Comparison of ENCODE assay signal across 21 cellular contexts in the genomic region with DNA sequence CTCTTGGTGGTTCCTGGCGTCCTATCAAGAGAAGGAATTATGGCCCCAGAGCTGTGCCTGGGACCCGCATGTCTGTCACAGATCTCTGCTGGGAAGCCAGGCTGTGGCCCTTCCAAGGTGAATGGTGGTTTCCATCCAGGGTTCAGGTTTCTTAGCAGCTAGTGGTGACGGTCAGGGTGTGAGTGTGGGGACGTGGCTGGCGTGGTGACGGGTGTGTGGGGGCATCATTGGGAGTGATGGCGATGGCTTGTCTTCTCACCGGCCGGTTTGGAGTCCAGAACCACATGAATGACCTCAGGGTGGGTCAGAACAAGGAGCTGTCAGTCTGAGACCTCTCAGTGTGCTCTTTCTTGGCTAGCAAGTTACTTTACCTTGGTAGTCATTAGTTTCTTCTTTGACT. TPM values are rescaled to one million over a fixed set of nuclear protein-coding genes. Genes with fewer than 3 reads are reported as not detected.
DNase-seq lines count a peak whose midpoint lies in the region; ATAC-seq and TF ChIP-seq lines count a peak whose summit lies in the region.
"Had no signal": no experiment of that assay in that cellular context is flagged by ENCODE, and none has a peak within 500 bp of the region (broad histone marks: within the 10 kb centered on the region; RNA-seq: fewer than 3 reads in every experiment).

No MANE protein-coding gene starts in this region.

- H3K4me1 ChIP-seq in H9 (ENCODE audit: insufficient read depth, low read length) (peaks cover 8% of the 10 kb centered on the region; the same call in 1 of the 2 replicates), osteoblast (ENCODE audit: insufficient read depth, low read length) (peaks cover 7% of the 10 kb centered on the region), upper lobe of right lung (peaks cover 7% of the 10 kb centered on the region)

- H4K91ac ChIP-seq in H9 (ENCODE audit: insufficient read length, low read depth, low read length) = no peak overlapping the region

- WGBS in H9 (ENCODE audit: extremely low coverage, insufficient read length, low lambda C conversion rate) = no CpG with 5 or more reads among the region's 9 CpGs

- H3K4me3 ChIP-seq in osteoblast (ENCODE audit: insufficient read depth, low read length) (no peak overlapping the region), upper lobe of right lung (no peak overlapping the region)
- H3K4me3 ChIP-seq: PC-9 had no signal

- H3K36me3 Mint-ChIP-seq in H9 (ENCODE audit: insufficient read depth in 1 of 3, low read depth in 3 of 3) = no peaks in the 10 kb centered on the region; a peak in 1 of 7 replicates
- H3K36me3 Mint-ChIP-seq in glutamatergic neuron (ENCODE audit: unreplicated experiment) = no peaks in the 10 kb centered on the region

- H3K4me3 Mint-ChIP-seq in H9 = no peak overlapping the region; a peak in 1 of 5 replicates
- no peak overlapping the region for H3K4me3 Mint-ChIP-seq in glutamatergic neuron (ENCODE audit: unreplicated experiment)

- H3K18ac ChIP-seq in H9 (ENCODE audit: insufficient read length, low read depth, low read length) = no peak overlapping the region

- H3K9ac ChIP-seq in H9 (ENCODE audit: extremely low read depth, insufficient read length, low read length) = no peak overlapping the region

- H3K4me2 ChIP-seq in H9 (ENCODE audit: insufficient read depth, insufficient read length, low read length) (no peak overlapping the region), osteoblast (ENCODE audit: insufficient read depth, low read length) (no peak overlapping the region)

- H3K56ac ChIP-seq in H9 (ENCODE audit: insufficient read length, low read depth, low read length) = no peak overlapping the region

- no peak for TF ChIP-seq CTCF in H9 (conservative IDR thresholded peaks at IDR 0.05)
- no peak for TF ChIP-seq CTCF in glutamatergic neuron (IDR thresholded peaks at IDR 0.05; ENCODE audit: partially characterized antibody, unreplicated experiment)
- TF ChIP-seq CTCF in osteoblast (IDR thresholded peaks at IDR 0.05; ENCODE audit: extremely low read depth, low read depth, low read length) = no peak
- TF ChIP-seq CTCF in upper lobe of right lung (IDR thresholded peaks at IDR 0.05) = no peak

- H2AK5ac ChIP-seq in H9 (ENCODE audit: insufficient read length, low read length) = no peak overlapping the region

- H3K9me3 Mint-ChIP-seq in H9 (no peaks in the 10 kb centered on the region), glutamatergic neuron (ENCODE audit: unreplicated experiment) (peaks cover 13% of the 10 kb centered on the region)

- H2AFZ ChIP-seq in H9 (ENCODE audit: low read length) (no peak overlapping the region), osteoblast (ENCODE audit: low read length) (no peak overlapping the region)
- H2AFZ ChIP-seq: PC-9 had no signal

- H2BK120ac ChIP-seq in H9 (ENCODE audit: low read depth, low read length, poor library complexity, severe bottlenecking) = no peak overlapping the region

- H4K20me1 ChIP-seq in H9 (ENCODE audit: control insufficient read depth, insufficient read depth, insufficient read length) (no peaks in the 10 kb centered on the region), osteoblast (ENCODE audit: insufficient read depth, low read length) (peaks cover 68% of the 10 kb centered on the region)

- no peak overlapping the region for H2BK20ac ChIP-seq in H9 (ENCODE audit: low read depth, low read length, poor library complexity, severe bottlenecking)

- H2BK12ac ChIP-seq in H9 (ENCODE audit: insufficient read length, low read depth, low read length) = no peak overlapping the region

- H3K27me3 ChIP-seq in H9 (ENCODE audit: insufficient read depth, low read length) = no peaks in the 10 kb centered on the region
- no peaks in the 10 kb centered on the region for H3K27me3 ChIP-seq in osteoblast (ENCODE audit: insufficient read depth, low read length)
- no peaks in the 10 kb centered on the region for H3K27me3 ChIP-seq in upper lobe of right lung

- no peaks in the 10 kb centered on the region for H3K27me3 Mint-ChIP-seq in H9 (ENCODE audit: low read depth)
- H3K27me3 Mint-ChIP-seq in glutamatergic neuron (ENCODE audit: unreplicated experiment) = peaks cover 10% of the 10 kb centered on the region

- no peak overlapping the region for H4K5ac ChIP-seq in H9 (ENCODE audit: insufficient read length, low read depth, low read length)

- peaks cover 3% of the 10 kb centered on the region for H3K79me1 ChIP-seq in H9 (ENCODE audit: insufficient read depth, low read depth, low read length, poor library complexity, severe bottlenecking)

- H2BK15ac ChIP-seq in H9 (ENCODE audit: low read depth, low read length) = no peak overlapping the region

- no peak overlapping the region for H4K8ac ChIP-seq in H9 (replicated peaks; ENCODE audit: insufficient read length, low read depth, low read length)

- H3K23me2 ChIP-seq in H9 (ENCODE audit: insufficient read length, low read depth, low read length, poor library complexity, severe bottlenecking) = no peaks in the 10 kb centered on the region

- H3K23ac ChIP-seq in H9 (ENCODE audit: insufficient read length, low read depth, low read length) = no peak overlapping the region

- H3K27ac Mint-ChIP-seq in H9 (peak overlapping the region in 2 of 3 experiments; percentile 34 to 53; a peak in 2 of 7 replicates), glutamatergic neuron (ENCODE audit: unreplicated experiment) (peak overlapping the region; percentile 87)

- peaks cover 13% of the 10 kb centered on the region; the same call in 1 of the 2 replicates for H3K79me2 ChIP-seq in H9 (ENCODE audit: insufficient read depth, low read length)
- peaks cover 84% of the 10 kb centered on the region for H3K79me2 ChIP-seq in osteoblast (ENCODE audit: insufficient read depth, low read length)

- H3K9me3 ChIP-seq in H9 (ENCODE audit: control insufficient read depth, low read depth, low read length) (no peaks in the 10 kb centered on the region), osteoblast (ENCODE audit: low read depth, low read length) (no peaks in the 10 kb centered on the region), upper lobe of right lung (no peaks in the 10 kb centered on the region)

- no peak overlapping the region for H3K27ac ChIP-seq in H9 (ENCODE audit: insufficient read length, low read depth, low read length)
- H3K27ac ChIP-seq in osteoblast (ENCODE audit: low read depth, low read length) = no peak overlapping the region
- H3K27ac ChIP-seq in upper lobe of right lung = no peak overlapping the region
- H3K27ac ChIP-seq: PC-9, RWPE1 had no signal

- H3T11ph ChIP-seq in H9 (ENCODE audit: low read length) = no peak overlapping the region

- H3K4me1 Mint-ChIP-seq in H9 (peaks cover 45 to 56% of the 10 kb centered on the region in 2 experiments), glutamatergic neuron (ENCODE audit: low read depth, unreplicated experiment) (peaks cover 27% of the 10 kb centered on the region)

- DNase-seq in H9 = no peak
- DNase-seq in glutamatergic neuron = no peak
- DNase-seq in osteoblast (ENCODE audit: insufficient read length, low spot score, missing footprints) = peak; percentile 23
- DNase-seq in upper lobe of right lung = peak; percentile 28
- DNase-seq in DMS53 (lab: John Stamatoyannopoulos, UW) = no peak
- no peak for DNase-seq in NOMO-1 treated with DMSO at 0.1 percent for 48 hours (lab: John Stamatoyannopoulos, UW; ENCODE audit: unreplicated experiment)
- DNase-seq: C1 segment of cervical spinal cord, DND-41, HCEC 1CT, KG1, MV-4-11, NCI-H187, NCI-H2107, NCI-H2227 treated with DMSO at 0.1 percent for 48 hours, NCI-H510A treated with DMSO at 0.1 percent for 48 hours, NCI-H82, PC-9, SIG-M5 had no signal

- no peaks in the 10 kb centered on the region for H3K36me3 ChIP-seq in osteoblast (ENCODE audit: insufficient read depth, low read length)
- no peaks in the 10 kb centered on the region for H3K36me3 ChIP-seq in upper lobe of right lung

- intact Hi-C loops in upper lobe of right lung (cut with DNase I) = no loop called here

- no peak overlapping the region for H3K14ac ChIP-seq in H9 (ENCODE audit: insufficient read depth, low read length)

- H3K4ac ChIP-seq in H9 (ENCODE audit: low read depth, low read length) = no peak overlapping the region

- ATAC-seq in upper lobe of right lung (no peak), HG03280 (IDR thresholded peaks at IDR 0.05; ENCODE audit: unreplicated experiment) (no peak)
- ATAC-seq: SK-N-SH treated with all-trans-retinoic acid at 6 μM for 48 hours had no signal

- H2BK5ac ChIP-seq in H9 (ENCODE audit: insufficient read length, low read length) = no peak overlapping the region

RNA-seq across cellular contexts. Expression of a gene that starts 52.6 kb away (rescaled TPM):
- total RNA-seq in H9 (2021) = 24.8 and 25.8 TPM in 2 replicates
- 153 TPM for total RNA-seq in glutamatergic neuron (ENCODE audit: unreplicated experiment)
- total RNA-seq in osteoblast = 18.5 and 19.7 TPM in 2 replicates
- total RNA-seq in upper lobe of right lung = 33.4 TPM

Comparison
In these comparisons a context has a peak if more than half of its experiments do, and no peak if none do; other contexts are left out.
1. DNase-seq: peak in osteoblast (single experiment) and upper lobe of right lung (single experiment); none in H9 (single experiment), glutamatergic neuron (single experiment), DMS53 (single experiment) and NOMO-1 treated with DMSO at 0.1 percent for 48 hours (single experiment).